In genomic region chr1:170048515-170048914, GRCh38 we compare ENCODE assay signal across 21 cellular contexts. TPM values are rescaled to one million over a fixed set of nuclear protein-coding genes. Genes with fewer than 3 reads are reported as not detected.
A peak's percentile ranks its signal among the peaks of the same experiment; 100 is the strongest.
DNase-seq lines count a peak whose midpoint lies in the region; FAIRE-seq and TF ChIP-seq lines count a peak whose summit lies in the region.
"Had no signal": no experiment of that assay in that cellular context is flagged by ENCODE, and none has a peak within 500 bp of the region (broad histone marks: within the 10 kb centered on the region; RNA-seq: fewer than 3 reads in every experiment).

No MANE protein-coding gene starts in this region.

- no peak overlapping the region for H2AFZ ChIP-seq in trophoblast cell (ENCODE audit: insufficient read depth, low read length, poor library complexity)

- no peak overlapping the region for H3K23ac ChIP-seq in trophoblast cell (ENCODE audit: low read length)

- no peak for TF ChIP-seq CTCF in nephron progenitor cell (IDR thresholded peaks at IDR 0.05)

- H4K12ac ChIP-seq in trophoblast cell (ENCODE audit: low read depth, low read length) = no peak overlapping the region

- no peak overlapping the region for H3K4ac ChIP-seq in trophoblast cell (ENCODE audit: low read depth, low read length)

- H2AK5ac ChIP-seq in trophoblast cell (ENCODE audit: low read length) = no peak overlapping the region

- H4K8ac ChIP-seq in trophoblast cell (ENCODE audit: low read depth, low read length) = no peak overlapping the region

- CTCF ChIA-PET in activated naive CD4-positive, alpha-beta T cell treated with anti-CD3 and anti-CD28 coated beads, Interleukin-2, amount 10 ng/mL, durations not matched to agents 7 days and 5 days (lab: Charles Lee) = no interaction called here

- H2BK120ac ChIP-seq in trophoblast cell (ENCODE audit: insufficient read depth, low read length, poor library complexity) = no peak overlapping the region

- peaks cover 5 to 7% of the 10 kb centered on the region in 2 experiments for H3K4me1 ChIP-seq in trophoblast cell (ENCODE audit: control insufficient read depth in 1 of 2, insufficient read depth in 2 of 2, low read length in 2 of 2)
- H3K4me1 ChIP-seq: A549; BLaER1 treated with 17β-estradiol and CSF1 and Interleukin-3, amounts not matched to agents 10 nM and 100 nM; Caco-2 had no signal

- peaks cover 32% of the 10 kb centered on the region for H3K36me3 Mint-ChIP-seq in activated naive CD4-positive, alpha-beta T cell treated with anti-CD3 and anti-CD28 coated beads, Interleukin-2, amount 10 ng/mL, durations not matched to agents 7 days and 5 days
- peaks cover 57% of the 10 kb centered on the region for H3K36me3 Mint-ChIP-seq in nephron progenitor cell (ENCODE audit: low read depth)

- H3K9me3 Mint-ChIP-seq in activated naive CD4-positive, alpha-beta T cell treated with anti-CD3 and anti-CD28 coated beads, Interleukin-2, amount 10 ng/mL, durations not matched to agents 7 days and 5 days = no peaks in the 10 kb centered on the region
- peaks cover 38% of the 10 kb centered on the region for H3K9me3 Mint-ChIP-seq in nephron progenitor cell

- H2BK12ac ChIP-seq in trophoblast cell (ENCODE audit: low read length) = peak overlapping the region; percentile 9

- DNase-seq in activated naive CD4-positive, alpha-beta T cell treated with anti-CD3 and anti-CD28 coated beads, Interleukin-2, amount 10 ng/mL, durations not matched to agents 7 days and 5 days = no peak
- DNase-seq in activated naive CD4-positive, alpha-beta T cell treated with Interleukin-2 at 50 U/mL for 16 hours = no peak
- no peak for DNase-seq in nephron progenitor cell
- DNase-seq in trophoblast cell = no peak
- DNase-seq in RCC 7860 (ENCODE audit: low spot score) = no peak
- DNase-seq in caudate nucleus (lab: John Stamatoyannopoulos, UW) = no peak
- DNase-seq: AML-193; Caco-2; Calu3; CD4-positive, alpha-beta T cell; CD8-positive, alpha-beta T cell; DMS79 treated with DMSO at 0.1 percent for 48 hours; GF-D8 had no signal

- H3K27ac ChIP-seq in trophoblast cell (ENCODE audit: low read depth, low read length) (no peak overlapping the region), caudate nucleus (ENCODE audit: low read depth, low read length) (no peak overlapping the region)
- H3K27ac ChIP-seq: 22Rv1; A549; BLaER1 treated with 17β-estradiol and CSF1 and Interleukin-3, amounts not matched to agents 10 nM and 100 nM; C4-2B had no signal

- H3K27ac Mint-ChIP-seq in activated naive CD4-positive, alpha-beta T cell treated with anti-CD3 and anti-CD28 coated beads, Interleukin-2, amount 10 ng/mL, durations not matched to agents 7 days and 5 days = peak overlapping the region; percentile 49
- H3K27ac Mint-ChIP-seq in nephron progenitor cell = peak overlapping the region; percentile 51
- H3K27ac Mint-ChIP-seq: B cell; CD4-positive, alpha-beta T cell; CD8-positive, alpha-beta T cell had no signal

- peak overlapping the region; percentile 86 for H3K18ac ChIP-seq in trophoblast cell (ENCODE audit: low read length)

- H3K9ac ChIP-seq in trophoblast cell (ENCODE audit: low read length) = no peak overlapping the region
- H3K9ac ChIP-seq: BLaER1 treated with 17β-estradiol and CSF1 and Interleukin-3, amounts not matched to agents 10 nM and 100 nM had no signal

- no peak for FAIRE-seq in RCC 7860 (lab: Jason Lieb, UNC)
- FAIRE-seq: A549, G401.6, GM12891, GM19239 had no signal

- H3K9me3 ChIP-seq in trophoblast cell (ENCODE audit: insufficient read depth, low read depth, low read length) = no peaks in the 10 kb centered on the region
- H3K9me3 ChIP-seq: A549, Caco-2 had no signal

- H3K79me1 ChIP-seq in trophoblast cell (ENCODE audit: low read length) = peaks cover 5% of the 10 kb centered on the region

- no peak overlapping the region for H2BK5ac ChIP-seq in trophoblast cell (ENCODE audit: low read depth, low read length, poor library complexity)

- H3K4me3 Mint-ChIP-seq in activated naive CD4-positive, alpha-beta T cell treated with anti-CD3 and anti-CD28 coated beads, Interleukin-2, amount 10 ng/mL, durations not matched to agents 7 days and 5 days = no peak overlapping the region
- no peak overlapping the region for H3K4me3 Mint-ChIP-seq in nephron progenitor cell
- H3K4me3 Mint-ChIP-seq: B cell; CD4-positive, alpha-beta T cell; CD8-positive, alpha-beta T cell had no signal

- H3K36me3 ChIP-seq in trophoblast cell (ENCODE audit: control insufficient read depth in 1 of 2, insufficient read depth in 2 of 2, low read length in 2 of 2) = peaks cover 6 to 10% of the 10 kb centered on the region in 2 experiments

- no peaks in the 10 kb centered on the region for H3K27me3 ChIP-seq in trophoblast cell (ENCODE audit: insufficient read depth, low read length)
- H3K27me3 ChIP-seq: BLaER1 treated with 17β-estradiol and CSF1 and Interleukin-3, amounts not matched to agents 10 nM and 100 nM had no signal

- H3K4me3 ChIP-seq in trophoblast cell (ENCODE audit: low read depth, low read length) = no peak overlapping the region
- H3K4me3 ChIP-seq: A549; BLaER1 treated with 17β-estradiol and CSF1 and Interleukin-3, amounts not matched to agents 10 nM and 100 nM had no signal

- H3K14ac ChIP-seq in trophoblast cell (ENCODE audit: low read length) = no peak overlapping the region

- peaks cover 2% of the 10 kb centered on the region for H3K4me1 Mint-ChIP-seq in activated naive CD4-positive, alpha-beta T cell treated with anti-CD3 and anti-CD28 coated beads, Interleukin-2, amount 10 ng/mL, durations not matched to agents 7 days and 5 days
- H3K4me1 Mint-ChIP-seq in nephron progenitor cell = no peaks in the 10 kb centered on the region
- H3K4me1 Mint-ChIP-seq: B cell had no signal

- no peaks in the 10 kb centered on the region for H3K27me3 Mint-ChIP-seq in activated naive CD4-positive, alpha-beta T cell treated with anti-CD3 and anti-CD28 coated beads, Interleukin-2, amount 10 ng/mL, durations not matched to agents 7 days and 5 days
- no peaks in the 10 kb centered on the region for H3K27me3 Mint-ChIP-seq in nephron progenitor cell (ENCODE audit: low read depth, poor library complexity)
- H3K27me3 Mint-ChIP-seq: B cell; CD4-positive, alpha-beta T cell had no signal

- no peak overlapping the region for H4K91ac ChIP-seq in trophoblast cell (ENCODE audit: low read depth, low read length)

- WGBS in trophoblast cell (ENCODE audit: extremely low coverage, insufficient coverage, insufficient read length) = no CpG with 5 or more reads among the region's 7 CpGs

- H3K4me2 ChIP-seq in trophoblast cell (ENCODE audit: low read length) = no peak overlapping the region
- H3K4me2 ChIP-seq: A549; BLaER1 treated with 17β-estradiol and CSF1 and Interleukin-3, amounts not matched to agents 10 nM and 100 nM had no signal

- no peaks in the 10 kb centered on the region for H3K79me2 ChIP-seq in trophoblast cell (ENCODE audit: control insufficient read depth, insufficient read depth, low read length, poor library complexity)

RNA-seq across cellular contexts. Expression of gene KIFAP3, which starts 26.0 kb away (rescaled TPM):
- 39.2 and 42.8 TPM in 2 replicates for polyA plus RNA-seq in trophoblast cell (2013)
